Comparison of ENCODE assay signal across 8 cellular contexts in the genomic region with DNA sequence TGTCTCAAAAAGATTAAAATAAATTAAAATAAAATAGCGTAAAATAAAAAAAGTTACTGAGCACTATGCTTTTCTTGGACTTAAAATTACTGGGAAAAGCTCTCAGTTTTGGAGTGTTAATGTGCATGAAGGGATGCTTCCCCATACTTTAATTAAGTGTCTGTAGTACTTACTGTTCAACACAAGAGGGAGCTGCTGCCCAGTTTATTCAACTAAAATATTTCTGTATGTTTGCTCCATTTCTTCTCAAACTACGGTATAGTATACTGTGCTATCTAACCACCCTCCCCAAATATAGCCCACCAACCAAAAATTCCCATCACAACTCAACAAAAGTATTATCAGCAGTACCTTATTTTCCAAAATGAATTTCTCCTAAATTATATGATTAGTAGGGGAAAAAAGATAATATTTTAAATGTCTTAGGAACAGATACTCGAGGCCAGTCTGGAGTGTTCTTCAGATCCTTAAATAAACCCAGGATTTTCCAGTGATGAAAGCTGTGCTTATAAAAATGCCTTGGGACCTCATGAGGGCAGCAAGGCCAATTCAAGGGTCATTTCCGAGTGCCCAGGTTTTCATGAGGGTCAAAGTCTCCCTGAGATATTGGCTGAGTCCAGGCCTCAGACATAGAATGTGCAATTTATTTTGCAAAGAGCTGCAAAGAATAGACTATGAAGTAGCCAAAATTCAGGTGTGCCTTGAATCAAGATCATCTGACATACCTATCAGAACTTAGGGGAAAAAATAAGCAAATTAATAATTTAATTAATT.
A peak's percentile ranks its signal among the peaks of the same experiment; 100 is the strongest.
DNase-seq lines count a peak whose midpoint lies in the region; ATAC-seq and TF ChIP-seq lines count a peak whose summit lies in the region.

No MANE protein-coding gene starts in this region.

- no peaks in the 10 kb centered on the region for H3K9me2 ChIP-seq in hepatocyte (replicated peaks; ENCODE audit: insufficient read depth)

- no peaks in the 10 kb centered on the region for H3K9me3 ChIP-seq in hepatocyte (ENCODE audit: low read depth)

- no peaks in the 10 kb centered on the region for H4K20me1 ChIP-seq in hepatocyte (ENCODE audit: insufficient read depth, poor library complexity, severe bottlenecking)

- POLR2A ChIA-PET in HEK293T (lab: Yijun Ruan, JAX): no interaction called here

- H3K4me3 ChIP-seq in astrocyte of the cerebellum (ENCODE audit: low read depth, low read length): no peak overlapping the region
- H3K4me3 ChIP-seq in hepatocyte: no peak overlapping the region

- no peak overlapping the region for H3K27ac ChIP-seq in hepatocyte

- H3K4me3 Mint-ChIP-seq in stimulated activated effector memory CD8-positive, alpha-beta T cell treated with anti-CD3 and anti-CD28 coated beads, Interleukin-12 subunit alpha, Interleukin-12 subunit beta, amount 100 ng/mL, for 72 hours: no peak overlapping the region

- CTCF ChIA-PET in HEK293T (lab: Yijun Ruan, JAX): interaction anchor here (0.6 to 6.3 kb wide), 8 partner anchors 13 to 294 kb away, joined by 3 to 47 read pairs (median 4); no protein-coding TSS in a partner anchor

- DNase-seq in activated CD8-positive, alpha-beta memory T cell treated with anti-CD3 and anti-CD28 coated beads for 24 hours: peak; percentile 43
- DNase-seq in activated CD8-positive, alpha-beta memory T cell treated with anti-CD3 and anti-CD28 coated beads, Interleukin-2, amount 50 U/mL, for 4 hours: no peak
- DNase-seq in HEK293T (ENCODE audit: extremely low spot score) (peak; percentile 60), NCI-H510A treated with DMSO at 0.1 percent for 48 hours (lab: John Stamatoyannopoulos, UW) (peak; percentile 98), astrocyte of the cerebellum (ENCODE audit: low read depth) (peak; percentile 43), hepatocyte (ENCODE audit: low spot score) (peak; percentile 66)
- no peak for DNase-seq in stimulated activated effector memory CD8-positive, alpha-beta T cell treated with anti-CD3 and anti-CD28 coated beads, Interleukin-12 subunit alpha, Interleukin-12 subunit beta, amount 100 ng/mL, for 72 hours (ENCODE audit: low spot score in 2 of 2)

- ATAC-seq in stimulated activated effector memory CD8-positive, alpha-beta T cell treated with anti-CD3 and anti-CD28 coated beads, Interleukin-12 subunit alpha, Interleukin-12 subunit beta, amount 100 ng/mL, for 72 hours: peak; percentile 56
- ATAC-seq in GM19452 (IDR thresholded peaks at IDR 0.05; ENCODE audit: unreplicated experiment): no peak

- H3K4me1 Mint-ChIP-seq in stimulated activated effector memory CD8-positive, alpha-beta T cell treated with anti-CD3 and anti-CD28 coated beads, Interleukin-12 subunit alpha, Interleukin-12 subunit beta, amount 100 ng/mL, for 72 hours: no peaks in the 10 kb centered on the region

- in situ Hi-C loops in astrocyte of the cerebellum (cut with HindIII; ENCODE audit: low sequenced_read_pairs): no loop called here

- no peaks in the 10 kb centered on the region for H3K27me3 ChIP-seq in hepatocyte

- H3K4me1 ChIP-seq in hepatocyte (ENCODE audit: insufficient read depth): no peaks in the 10 kb centered on the region

- no peaks in the 10 kb centered on the region for H3K36me3 Mint-ChIP-seq in stimulated activated effector memory CD8-positive, alpha-beta T cell treated with anti-CD3 and anti-CD28 coated beads, Interleukin-12 subunit alpha, Interleukin-12 subunit beta, amount 100 ng/mL, for 72 hours

- 26% methylated on average over 4 of the region's 4 CpGs for WGBS in hepatocyte (ENCODE audit: low lambda C conversion rate, missing lambda C conversion rate)

- no peaks in the 10 kb centered on the region for H3K9me3 Mint-ChIP-seq in stimulated activated effector memory CD8-positive, alpha-beta T cell treated with anti-CD3 and anti-CD28 coated beads, Interleukin-12 subunit alpha, Interleukin-12 subunit beta, amount 100 ng/mL, for 72 hours

- no peaks in the 10 kb centered on the region for H3K79me2 ChIP-seq in hepatocyte

- no peak overlapping the region for H3K4me2 ChIP-seq in hepatocyte

- peak; percentile 38 for TF ChIP-seq CTCF in astrocyte of the cerebellum (IDR thresholded peaks at IDR 0.05; ENCODE audit: low read depth, low read length, missing control alignments)
- TF ChIP-seq CTCF in hepatocyte (IDR thresholded peaks at IDR 0.05; ENCODE audit: poor library complexity): peak; percentile 77

- no peak overlapping the region for H2AFZ ChIP-seq in hepatocyte

- H3K36me3 ChIP-seq in hepatocyte (replicated peaks; ENCODE audit: insufficient read depth, low read depth): no peaks in the 10 kb centered on the region

- no peak overlapping the region for H3K27ac Mint-ChIP-seq in stimulated activated effector memory CD8-positive, alpha-beta T cell treated with anti-CD3 and anti-CD28 coated beads, Interleukin-12 subunit alpha, Interleukin-12 subunit beta, amount 100 ng/mL, for 72 hours

TF ChIP-seq in HEK293T, 16 proteins besides CTCF, POLR2A, EP300 and RAD21:
- no peak for TF ChIP-seq HDGF (IDR thresholded peaks at IDR 0.05; ENCODE audit: borderline replicate concordance)
- TF ChIP-seq, protein P1, sequence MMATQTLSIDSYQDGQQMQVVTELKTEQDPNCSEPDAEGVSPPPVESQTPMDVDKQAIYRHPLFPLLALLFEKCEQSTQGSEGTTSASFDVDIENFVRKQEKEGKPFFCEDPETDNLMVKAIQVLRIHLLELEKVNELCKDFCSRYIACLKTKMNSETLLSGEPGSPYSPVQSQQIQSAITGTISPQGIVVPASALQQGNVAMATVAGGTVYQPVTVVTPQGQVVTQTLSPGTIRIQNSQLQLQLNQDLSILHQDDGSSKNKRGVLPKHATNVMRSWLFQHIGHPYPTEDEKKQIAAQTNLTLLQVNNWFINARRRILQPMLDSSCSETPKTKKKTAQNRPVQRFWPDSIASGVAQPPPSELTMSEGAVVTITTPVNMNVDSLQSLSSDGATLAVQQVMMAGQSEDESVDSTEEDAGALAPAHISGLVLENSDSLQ (IDR thresholded peaks at IDR 0.05): no peak

Comparison
In these comparisons a context has a peak if more than half of its experiments do, and no peak if none do; other contexts are left out.
1. DNase-seq: peak in activated CD8-positive, alpha-beta memory T cell treated with anti-CD3 and anti-CD28 coated beads for 24 hours (single experiment), HEK293T (single experiment), NCI-H510A treated with DMSO at 0.1 percent for 48 hours (single experiment), astrocyte of the cerebellum (single experiment) and hepatocyte (single experiment); none in activated CD8-positive, alpha-beta memory T cell treated with anti-CD3 and anti-CD28 coated beads, Interleukin-2, amount 50 U/mL, for 4 hours (single experiment) and stimulated activated effector memory CD8-positive, alpha-beta T cell treated with anti-CD3 and anti-CD28 coated beads, Interleukin-12 subunit alpha, Interleukin-12 subunit beta, amount 100 ng/mL, for 72 hours (0 of 2).